In genomic region chr10:130782467-130782866, GRCh38 we compare ENCODE assay signal across 1 cellular context.
TF ChIP-seq lines count a peak whose summit lies in the region.

No MANE protein-coding gene starts in this region.

TF ChIP-seq in H1, 55 proteins besides CTCF, POLR2A, EP300 and RAD21 (continued from another document):
- no peak for TF ChIP-seq EGR1 (IDR thresholded peaks at IDR 0.05; ENCODE audit: borderline replicate concordance, low read depth, low read length)
- no peak for TF ChIP-seq BACH1 (IDR thresholded peaks at IDR 0.05; ENCODE audit: low read length)
- TF ChIP-seq BCL11A (IDR thresholded peaks at IDR 0.05; ENCODE audit: low read depth in 2 of 2, low read length in 2 of 2), result no peak
- TF ChIP-seq KDM1A (IDR thresholded peaks at IDR 0.05; ENCODE audit: borderline replicate concordance, low read length), result no peak
- no peak for TF ChIP-seq SIRT6 (IDR thresholded peaks at IDR 0.05; ENCODE audit: low read length)
- no peak for TF ChIP-seq SIX5 (IDR thresholded peaks at IDR 0.05; ENCODE audit: low read depth, low read length)
